1 cellular context compared by ENCODE assay signal in genomic region chr10:114172776-114173555, GRCh38.
TF ChIP-seq lines count a peak whose summit lies in the region.

No MANE protein-coding gene starts in this region.

TF ChIP-seq in GM12878, 131 proteins besides CTCF, POLR2A, EP300 and RAD21 (continued from another document):
- no peak for TF ChIP-seq ZBTB40 (IDR thresholded peaks at IDR 0.05; ENCODE audit: borderline replicate concordance)
- TF ChIP-seq SPI1 (IDR thresholded peaks at IDR 0.05; ENCODE audit: borderline replicate concordance, insufficient read depth, low read depth, low read length) = no peak
- TF ChIP-seq ZBTB4 (CRISPR knock-in tag; IDR thresholded peaks at IDR 0.05) = no peak
- peak; percentile 21; the same call in 1 of the 2 replicates for TF ChIP-seq MXI1 (IDR thresholded peaks at IDR 0.05; ENCODE audit: low read depth, low read length)
